In genomic region chr14:20686386-20687143, GRCh38 we compare ENCODE assay signal across 1 cellular context.
A peak's percentile ranks its signal among the peaks of the same experiment; 100 is the strongest.
TF ChIP-seq lines count a peak whose summit lies in the region.

No MANE protein-coding gene starts in this region.

TF ChIP-seq in HepG2, 621 proteins besides CTCF, POLR2A, EP300 and RAD21 (continued from another document and continues in another):
- TF ChIP-seq RXRB (CRISPR knock-in tag; IDR thresholded peaks at IDR 0.05; ENCODE audit: borderline replicate concordance) (peak; percentile 94), ZNF674 (CRISPR knock-in tag; IDR thresholded peaks at IDR 0.05; ENCODE audit: low read depth) (no peak), ZNF432 (CRISPR knock-in tag; IDR thresholded peaks at IDR 0.05; ENCODE audit: borderline replicate concordance) (no peak), PRMT3 (CRISPR knock-in tag; IDR thresholded peaks at IDR 0.05; ENCODE audit: borderline replicate concordance, low read depth) (no peak), ZNF615 (CRISPR knock-in tag; IDR thresholded peaks at IDR 0.05; ENCODE audit: borderline replicate concordance) (no peak), FOXM1 (CRISPR knock-in tag; IDR thresholded peaks at IDR 0.05) (no peak), RBAK (CRISPR knock-in tag; IDR thresholded peaks at IDR 0.05) (no peak), ZNF281 (CRISPR knock-in tag; IDR thresholded peaks at IDR 0.05; ENCODE audit: borderline replicate concordance) (peak; percentile 48; the same call in 1 of the 2 replicates), MTF1 (CRISPR knock-in tag; IDR thresholded peaks at IDR 0.05) (no peak), ZNF513 (CRISPR knock-in tag; conservative IDR thresholded peaks at IDR 0.05) (no peak), YEATS4 (CRISPR knock-in tag; IDR thresholded peaks at IDR 0.05; ENCODE audit: borderline replicate concordance) (peak; percentile 89; the same call in 1 of the 2 replicates), FOXO1 (CRISPR knock-in tag; IDR thresholded peaks at IDR 0.05) (peak; percentile 95), ZNF83 (CRISPR knock-in tag; IDR thresholded peaks at IDR 0.05; ENCODE audit: borderline replicate concordance) (no peak), ZNF788 (CRISPR knock-in tag; IDR thresholded peaks at IDR 0.05; ENCODE audit: borderline replicate concordance) (no peak), MXD4 (CRISPR knock-in tag; IDR thresholded peaks at IDR 0.05) (no peak; the same call in none of the 2 replicates), CSRNP1 (CRISPR knock-in tag; IDR thresholded peaks at IDR 0.05) (no peak), TEAD3 (CRISPR knock-in tag; optimal IDR thresholded peaks at IDR 0.05; ENCODE audit: borderline replicate concordance) (peak; percentile 95), SNAI1 (CRISPR knock-in tag; IDR thresholded peaks at IDR 0.05; ENCODE audit: borderline replicate concordance) (no peak), CREB1 (IDR thresholded peaks at IDR 0.05) (no peak), CREB1 (CRISPR knock-in tag; IDR thresholded peaks at IDR 0.05) (no peak), FOXP4 (CRISPR knock-in tag; IDR thresholded peaks at IDR 0.05) (peak; percentile 94), IRF2 (CRISPR knock-in tag; IDR thresholded peaks at IDR 0.05) (peak; percentile 88), KLF16 (CRISPR knock-in tag; IDR thresholded peaks at IDR 0.05) (peak in 1 of 2 experiments; percentile 90; a peak in 2 of 4 replicates), ZNF451 (CRISPR knock-in tag; IDR thresholded peaks at IDR 0.05) (no peak), MLXIP (CRISPR knock-in tag; IDR thresholded peaks at IDR 0.05; ENCODE audit: borderline replicate concordance) (no peak), ZSCAN12 (CRISPR knock-in tag; IDR thresholded peaks at IDR 0.05) (peak; percentile 80; the same call in 1 of the 2 replicates), ZBTB8A (CRISPR knock-in tag; IDR thresholded peaks at IDR 0.05; ENCODE audit: borderline replicate concordance, low read depth) (no peak), ZNF441 (CRISPR knock-in tag; IDR thresholded peaks at IDR 0.05; ENCODE audit: borderline replicate concordance) (no peak), ZNF672 (CRISPR knock-in tag; IDR thresholded peaks at IDR 0.05) (no peak), PHF8 (CRISPR knock-in tag; IDR thresholded peaks at IDR 0.05) (peak; percentile 30; the same call in 1 of the 2 replicates), HOXA5 (CRISPR knock-in tag; IDR thresholded peaks at IDR 0.05) (peak; percentile 77; the same call in 1 of the 2 replicates), ERF (CRISPR knock-in tag; IDR thresholded peaks at IDR 0.05) (peak; percentile 83), ZNF646 (CRISPR knock-in tag; IDR thresholded peaks at IDR 0.05) (no peak), CBX2 (IDR thresholded peaks at IDR 0.05; ENCODE audit: low read depth, low read length) (no peak), CBX2 (CRISPR knock-in tag; IDR thresholded peaks at IDR 0.05; ENCODE audit: low read depth) (no peak), RCOR2 (CRISPR knock-in tag; IDR thresholded peaks at IDR 0.05) (peak; percentile 76), JARID2 (CRISPR knock-in tag; IDR thresholded peaks at IDR 0.05; ENCODE audit: insufficient replicate concordance) (no peak), ZBTB39 (CRISPR knock-in tag; IDR thresholded peaks at IDR 0.05) (0 out of 2 replicates have a peak, but pooled peaks have one; percentile 3), ZNF724P (CRISPR knock-in tag; IDR thresholded peaks at IDR 0.05; ENCODE audit: borderline replicate concordance) (no peak), IRX3 (CRISPR knock-in tag; IDR thresholded peaks at IDR 0.05; ENCODE audit: borderline replicate concordance, low read depth) (no peak), PHF5A (CRISPR knock-in tag; IDR thresholded peaks at IDR 0.05; ENCODE audit: low read depth, unreplicated experiment) (peak; percentile 89), YY1 (IDR thresholded peaks at IDR 0.05; ENCODE audit: insufficient read depth, insufficient replicate concordance, low read depth, low read length) (no peak)
